In genomic region chr3:48596157-48596556, GRCh38 we compare ENCODE assay signal across 15 cellular contexts. TPM values are rescaled to one million over a fixed set of nuclear protein-coding genes. Genes with fewer than 3 reads are reported as not detected.
DNase-seq lines count a peak whose midpoint lies in the region; ATAC-seq and TF ChIP-seq lines count a peak whose summit lies in the region.
"Had no signal": no experiment of that assay in that cellular context is flagged by ENCODE, and none has a peak within 500 bp of the region (broad histone marks: within the 10 kb centered on the region; RNA-seq: fewer than 3 reads in every experiment).

No MANE protein-coding gene starts in this region.

- H3K27me3 Mint-ChIP-seq in glutamatergic neuron (ENCODE audit: unreplicated experiment): peaks cover 12% of the 10 kb centered on the region

- peak overlapping the region; percentile 76 for H3K4me2 ChIP-seq in GM23248 (ENCODE audit: unreplicated experiment)

- H3K27ac Mint-ChIP-seq in glutamatergic neuron (ENCODE audit: unreplicated experiment): no peak overlapping the region
- H3K27ac Mint-ChIP-seq: activated naive CD4-positive, alpha-beta T cell treated with anti-CD3 and anti-CD28 coated beads, Interleukin-2, amount 10 ng/mL, durations not matched to agents 7 days and 5 days; stimulated activated memory B cell treated with anti-CD40 and anti-IgM and Interleukin-4, amounts not matched to agents 10 μg/mL and 1 μg/mL and 100 μg/mL, for 72 hours had no signal

- H3K27ac ChIP-seq in GM23248 (peak overlapping the region; percentile 44), SJSA1 (peak overlapping the region; percentile 95), psoas muscle (peak overlapping the region; percentile 94)
- H3K27ac ChIP-seq: BLaER1 treated with 17β-estradiol and CSF1 and Interleukin-3, amounts not matched to agents 10 nM and 100 nM; colonic mucosa had no signal

- H3K9me3 ChIP-seq in GM23248 (ENCODE audit: low read depth): no peaks in the 10 kb centered on the region
- no peaks in the 10 kb centered on the region for H3K9me3 ChIP-seq in SJSA1 (replicated peaks)
- H3K9me3 ChIP-seq in psoas muscle: no peaks in the 10 kb centered on the region
- H3K9me3 ChIP-seq: BLaER1 treated with 17β-estradiol and CSF1 and Interleukin-3, amounts not matched to agents 10 nM and 100 nM; colonic mucosa; ovary had no signal

- peaks cover 12% of the 10 kb centered on the region for H3K4me1 Mint-ChIP-seq in glutamatergic neuron (ENCODE audit: low read depth, unreplicated experiment)

- in situ Hi-C loops in GM23248 (cut with MboI): no loop called here

- H3K9me2 ChIP-seq in GM23248 (ENCODE audit: insufficient read depth): no peaks in the 10 kb centered on the region

- DNase-seq in GM23248 (no peak), SJSA1 (ENCODE audit: low read depth in 1 of 2, low spot score in 2 of 2) (peak in 1 of 2 experiments; percentile 60), glutamatergic neuron (peak; percentile 11), psoas muscle (no peak), NCI-H345 (lab: John Stamatoyannopoulos, UW) (no peak), NCI-H2107 treated with DMSO at 0.1 percent for 48 hours (lab: John Stamatoyannopoulos, UW; ENCODE audit: unreplicated experiment) (no peak)
- DNase-seq: activated naive CD4-positive, alpha-beta T cell treated with anti-CD3 and anti-CD28 coated beads, Interleukin-2, amount 10 ng/mL, durations not matched to agents 7 days and 5 days; colonic mucosa; stimulated activated CD4-positive, alpha-beta T cell treated with anti-CD3 and anti-CD28 coated beads, Interleukin-2, amount 100 ng/mL, for 24 hours had no signal

- H3K4me3 ChIP-seq in GM23248: no peak overlapping the region
- H3K4me3 ChIP-seq in SJSA1: no peak overlapping the region
- H3K4me3 ChIP-seq in psoas muscle: no peak overlapping the region
- H3K4me3 ChIP-seq: BLaER1 treated with 17β-estradiol and CSF1 and Interleukin-3, amounts not matched to agents 10 nM and 100 nM; colonic mucosa; ovary had no signal

- 85 to 88% methylated on average over 5 of the region's 5 CpGs for WGBS in GM23248 (ENCODE audit: low coverage in 1 of 2, low lambda C conversion rate in 2 of 2, missing lambda C conversion rate in 2 of 2), 2 experiments
- WGBS in psoas muscle, 3 donors: 71 to 82% (median 71%) methylated on average over 5 of the region's 5 CpGs

- peaks cover 52% of the 10 kb centered on the region for H3K4me1 ChIP-seq in GM23248 (ENCODE audit: insufficient read depth)
- peaks cover 92% of the 10 kb centered on the region for H3K4me1 ChIP-seq in SJSA1 (replicated peaks)
- H3K4me1 ChIP-seq in psoas muscle: peaks cover 67% of the 10 kb centered on the region

- peaks cover 7% of the 10 kb centered on the region; the same call in 1 of the 2 replicates for H3K79me2 ChIP-seq in GM23248 (ENCODE audit: insufficient read depth)

- peaks cover 5% of the 10 kb centered on the region for H3K36me3 Mint-ChIP-seq in glutamatergic neuron (ENCODE audit: unreplicated experiment)

- no peaks in the 10 kb centered on the region for H4K20me1 ChIP-seq in GM23248 (ENCODE audit: insufficient read depth)

- H3K27me3 ChIP-seq in GM23248 (replicated peaks; ENCODE audit: insufficient read depth): no peaks in the 10 kb centered on the region
- no peaks in the 10 kb centered on the region for H3K27me3 ChIP-seq in SJSA1 (replicated peaks)
- H3K27me3 ChIP-seq in psoas muscle (ENCODE audit: insufficient read depth in 3 of 3, low read length in 2 of 3): no peaks in the 10 kb centered on the region
- H3K27me3 ChIP-seq: ovary had no signal

- peaks cover 34% of the 10 kb centered on the region for H3F3A ChIP-seq in GM23248 (ENCODE audit: insufficient read depth)

- ATAC-seq in psoas muscle (no peak), GM19467 (IDR thresholded peaks at IDR 0.05; ENCODE audit: unreplicated experiment) (no peak), HG03442 (IDR thresholded peaks at IDR 0.05; ENCODE audit: unreplicated experiment) (no peak)
- ATAC-seq: stimulated activated memory B cell treated with anti-CD40 and anti-IgM and Interleukin-4, amounts not matched to agents 10 μg/mL and 1 μg/mL and 100 μg/mL, for 72 hours had no signal

- peaks cover 17% of the 10 kb centered on the region; the same call in 1 of the 2 replicates for H3K36me3 ChIP-seq in GM23248 (ENCODE audit: low read depth)
- peaks cover 80% of the 10 kb centered on the region for H3K36me3 ChIP-seq in SJSA1
- H3K36me3 ChIP-seq in psoas muscle (ENCODE audit: insufficient read depth in 1 of 2, low read depth in 1 of 2): peaks cover 11 to 27% of the 10 kb centered on the region in 2 donors
- H3K36me3 ChIP-seq: ovary had no signal

- peak overlapping the region; percentile 20 for H3K4me3 Mint-ChIP-seq in glutamatergic neuron (ENCODE audit: unreplicated experiment)
- H3K4me3 Mint-ChIP-seq: activated naive CD4-positive, alpha-beta T cell treated with anti-CD3 and anti-CD28 coated beads, Interleukin-2, amount 10 ng/mL, durations not matched to agents 7 days and 5 days; stimulated activated memory B cell treated with anti-CD40 and anti-IgM and Interleukin-4, amounts not matched to agents 10 μg/mL and 1 μg/mL and 100 μg/mL, for 72 hours had no signal

- no peak overlapping the region for H2AFZ ChIP-seq in GM23248

- intact Hi-C loops in psoas muscle (cut with DNase I): no loop called here

- peaks cover 8% of the 10 kb centered on the region for H3K9me3 Mint-ChIP-seq in glutamatergic neuron (ENCODE audit: unreplicated experiment)
- H3K9me3 Mint-ChIP-seq: activated naive CD4-positive, alpha-beta T cell treated with anti-CD3 and anti-CD28 coated beads, Interleukin-2, amount 10 ng/mL, durations not matched to agents 7 days and 5 days; stimulated activated memory B cell treated with anti-CD40 and anti-IgM and Interleukin-4, amounts not matched to agents 10 μg/mL and 1 μg/mL and 100 μg/mL, for 72 hours had no signal

- no peak for TF ChIP-seq CTCF in glutamatergic neuron (IDR thresholded peaks at IDR 0.05; ENCODE audit: partially characterized antibody, unreplicated experiment)
- no peak for TF ChIP-seq CTCF in psoas muscle (IDR thresholded peaks at IDR 0.05)

- H3K9ac ChIP-seq in GM23248: peak overlapping the region; percentile 14; the same call in 1 of the 2 replicates
- H3K9ac ChIP-seq: BLaER1 treated with 17β-estradiol and CSF1 and Interleukin-3, amounts not matched to agents 10 nM and 100 nM had no signal

RNA-seq across cellular contexts. Expression of gene COL7A1, which starts 1.0 kb away (rescaled TPM):
- total RNA-seq in GM23248 (2014; rRNA removed; shearing (Covaris generic)): 27.9 and 33.6 TPM in 2 replicates
- polyA plus RNA-seq in GM23248 (2016; fragmentation: Nextera tagmentation; extraction: Ambion mirVana) (11.2 and 11.9 TPM in 2 replicates), psoas muscle (1 to 10 TPM; 1.6 to 3.5 (median 2.7) TPM)
- 86.6 and 136 TPM in 2 replicates for total RNA-seq in SJSA1 (2014; rRNA removed; shearing (Covaris generic))
- total RNA-seq in glutamatergic neuron (ENCODE audit: unreplicated experiment) (62.0 TPM), psoas muscle (10 to 100 TPM in 1 of 4 donors, 1 to 10 TPM in 3; 5.1 to 22.2 (median 5.8) TPM)

RNA-seq across cellular contexts. Expression of gene UQCRC1, which starts 13.3 kb away (rescaled TPM):
- 285 and 490 TPM in 2 replicates for total RNA-seq in GM23248 (2014; rRNA removed; shearing (Covaris generic))
- 252 and 279 TPM in 2 replicates for polyA plus RNA-seq in GM23248 (2016; fragmentation: Nextera tagmentation; extraction: Ambion mirVana)
- 377 and 397 TPM in 2 replicates for total RNA-seq in SJSA1 (2014; rRNA removed; shearing (Covaris generic))
- total RNA-seq in glutamatergic neuron (ENCODE audit: unreplicated experiment): 242 TPM
- total RNA-seq in psoas muscle: 100 to 1,000 TPM; 466 to 704 (median 587) TPM
- 100 to 1,000 TPM; 499 to 719 (median 685) TPM for polyA plus RNA-seq in psoas muscle

RNA-seq across cellular contexts. Expression of gene TMEM89, which starts 25.4 kb away (rescaled TPM):
- not detected in 2 replicates for total RNA-seq in GM23248 (2014; rRNA removed; shearing (Covaris generic))
- polyA plus RNA-seq in GM23248 (2016; fragmentation: Nextera tagmentation; extraction: Ambion mirVana): not detected in 2 replicates
- not detected in 2 replicates for total RNA-seq in SJSA1 (2014; rRNA removed; shearing (Covaris generic))
- not detected for total RNA-seq in glutamatergic neuron (ENCODE audit: unreplicated experiment)
- not detected for total RNA-seq in psoas muscle
- not detected for polyA plus RNA-seq in psoas muscle
- total RNA-seq: activated CD8-positive, alpha-beta memory T cell treated with anti-CD3 and anti-CD28 coated beads for 36 hours; ovary had no signal
- polyA plus RNA-seq: ovary had no signal

RNA-seq across cellular contexts. Expression of gene UCN2, which starts 32.6 kb away (rescaled TPM):
- 0.25 and 0.86 TPM in 2 replicates for total RNA-seq in GM23248 (2014; rRNA removed; shearing (Covaris generic))
- polyA plus RNA-seq in GM23248 (2016; fragmentation: Nextera tagmentation; extraction: Ambion mirVana) (0.25 and 0.45 TPM in 2 replicates), psoas muscle (under 1 TPM in 2 of 3 donors, not detected in 1; 0.12 to 0.17 TPM)
- 10.1 and 12.1 TPM in 2 replicates for total RNA-seq in SJSA1 (2014; rRNA removed; shearing (Covaris generic))
- total RNA-seq in glutamatergic neuron (ENCODE audit: unreplicated experiment) (4.3 TPM), psoas muscle (under 1 TPM in 1 of 4 donors, not detected in 3; 0.32 TPM)
- total RNA-seq: activated CD8-positive, alpha-beta memory T cell treated with anti-CD3 and anti-CD28 coated beads for 36 hours; colonic mucosa had no signal

RNA-seq across cellular contexts. Expression of gene SLC26A6, which starts 39.1 kb away (rescaled TPM):
- total RNA-seq in GM23248 (2014; rRNA removed; shearing (Covaris generic)): 21.1 and 28.3 TPM in 2 replicates
- polyA plus RNA-seq in GM23248 (2016; fragmentation: Nextera tagmentation; extraction: Ambion mirVana) (11.2 and 13.4 TPM in 2 replicates), psoas muscle (10 to 100 TPM in 1 of 3 donors, 1 to 10 TPM in 2; 4.5 to 10.5 (median 6.0) TPM)
- total RNA-seq in SJSA1 (2014; rRNA removed; shearing (Covaris generic)): 10.6 and 16.4 TPM in 2 replicates
- total RNA-seq in glutamatergic neuron (ENCODE audit: unreplicated experiment) (26.0 TPM), psoas muscle (10 to 100 TPM in 1 of 4 donors, 1 to 10 TPM in 3; 5.6 to 13.0 (median 6.6) TPM)

Comparison
In these comparisons a context has a peak if more than half of its experiments do, and no peak if none do; other contexts are left out.
1. H3K27ac ChIP-seq: peak in every context shown above with its lines; median percentile 95 in SJSA1; 94 in psoas muscle; 44 in GM23248.